In genomic region chr4:98522062-98522461, GRCh38 we compare ENCODE assay signal across 14 cellular contexts.
DNase-seq lines count a peak whose midpoint lies in the region; ATAC-seq and TF ChIP-seq lines count a peak whose summit lies in the region.
"Had no signal": no experiment of that assay in that cellular context is flagged by ENCODE, and none has a peak within 500 bp of the region (broad histone marks: within the 10 kb centered on the region; RNA-seq: fewer than 3 reads in every experiment).

No MANE protein-coding gene starts in this region.

- H3K27ac Mint-ChIP-seq in MCF 10A (ENCODE audit: low read depth, unreplicated experiment) = peak overlapping the region; percentile 76
- peak overlapping the region; percentile 69 for H3K27ac Mint-ChIP-seq in activated naive CD8-positive, alpha-beta T cell treated with anti-CD3 and anti-CD28 coated beads for 36 hours
- peak overlapping the region; percentile 24 to 94 for H3K27ac Mint-ChIP-seq in stimulated activated naive CD8-positive, alpha-beta T cell treated with anti-CD3 and anti-CD28 coated beads, Interleukin-15, amount 100 ng/mL, for 72 hours
- H3K27ac Mint-ChIP-seq: progenitor cell of endocrine pancreas, type B pancreatic cell had no signal

- no peaks in the 10 kb centered on the region for H3K36me3 ChIP-seq in mammary epithelial cell (ENCODE audit: insufficient read depth, low read length)
- H3K36me3 ChIP-seq: adrenal gland had no signal

- in situ Hi-C loops in mammary epithelial cell (cut with MboI; ENCODE audit: low sequenced_read_pairs in 2 of 2) = no loop called here

- no peak overlapping the region for H3K4me3 Mint-ChIP-seq in MCF 10A (ENCODE audit: unreplicated experiment)
- H3K4me3 Mint-ChIP-seq in activated naive CD8-positive, alpha-beta T cell treated with anti-CD3 and anti-CD28 coated beads for 36 hours = no peak overlapping the region
- peak overlapping the region; percentile 43 to 70 for H3K4me3 Mint-ChIP-seq in stimulated activated naive CD8-positive, alpha-beta T cell treated with anti-CD3 and anti-CD28 coated beads, Interleukin-15, amount 100 ng/mL, for 72 hours
- H3K4me3 Mint-ChIP-seq: type B pancreatic cell had no signal

- H3K36me3 Mint-ChIP-seq in MCF 10A (ENCODE audit: insufficient read depth, unreplicated experiment) = no peaks in the 10 kb centered on the region
- peaks cover 3% of the 10 kb centered on the region for H3K36me3 Mint-ChIP-seq in activated naive CD8-positive, alpha-beta T cell treated with anti-CD3 and anti-CD28 coated beads for 36 hours
- H3K36me3 Mint-ChIP-seq: type B pancreatic cell had no signal

- POLR2A ChIA-PET in MCF 10A (lab: Yijun Ruan, JAX) = no interaction called here

- H3K9me3 Mint-ChIP-seq in MCF 10A (ENCODE audit: unreplicated experiment) = no peaks in the 10 kb centered on the region
- H3K9me3 Mint-ChIP-seq in activated naive CD8-positive, alpha-beta T cell treated with anti-CD3 and anti-CD28 coated beads for 36 hours = peaks cover 2% of the 10 kb centered on the region
- peaks cover 0 to under 1% of the 10 kb centered on the region in 2 donors for H3K9me3 Mint-ChIP-seq in stimulated activated naive CD8-positive, alpha-beta T cell treated with anti-CD3 and anti-CD28 coated beads, Interleukin-15, amount 100 ng/mL, for 72 hours
- H3K9me3 Mint-ChIP-seq: type B pancreatic cell had no signal

- 68% methylated on average over 5 of the region's 5 CpGs for WGBS in mammary epithelial cell (ENCODE audit: low coverage, missing lambda C conversion rate)

- no peaks in the 10 kb centered on the region for H3K27me3 ChIP-seq in mammary epithelial cell (ENCODE audit: insufficient read depth, low read length)
- H3K27me3 ChIP-seq: adrenal gland had no signal

- H3K9ac ChIP-seq in mammary epithelial cell (ENCODE audit: insufficient read depth, low read length) = no peak overlapping the region

- no peaks in the 10 kb centered on the region for H3K27me3 Mint-ChIP-seq in MCF 10A (ENCODE audit: insufficient read depth, unreplicated experiment)
- no peaks in the 10 kb centered on the region for H3K27me3 Mint-ChIP-seq in activated naive CD8-positive, alpha-beta T cell treated with anti-CD3 and anti-CD28 coated beads for 36 hours
- no peaks in the 10 kb centered on the region for H3K27me3 Mint-ChIP-seq in stimulated activated naive CD8-positive, alpha-beta T cell treated with anti-CD3 and anti-CD28 coated beads, Interleukin-15, amount 100 ng/mL, for 72 hours
- H3K27me3 Mint-ChIP-seq: progenitor cell of endocrine pancreas, type B pancreatic cell had no signal

- no peak for TF ChIP-seq CTCF in MCF 10A (IDR thresholded peaks at IDR 0.05; ENCODE audit: unreplicated experiment)
- TF ChIP-seq CTCF in mammary epithelial cell (conservative IDR thresholded peaks at IDR 0.05 in 1 of 2, IDR thresholded peaks at IDR 0.05 in 1 of 2; ENCODE audit: extremely low read depth in 1 of 2, insufficient read depth in 1 of 2, low read depth in 1 of 2, low read length in 2 of 2) = no peak

- no TSS peak for BruUV-seq in MCF 10A (replicated peaks; lab: Mats Ljungman, UMichigan)
- BruUV-seq in mammary epithelial cell (replicated peaks; lab: Mats Ljungman, UMichigan) = no TSS peak

- no peaks in the 10 kb centered on the region for H4K20me1 ChIP-seq in mammary epithelial cell (ENCODE audit: insufficient read depth, low read length)

- no peak overlapping the region for H3K4me3 ChIP-seq in mammary epithelial cell (replicated peaks in 1 of 3; ENCODE audit: insufficient read depth in 1 of 3, low read depth in 2 of 3, low read length in 3 of 3)
- H3K4me3 ChIP-seq: adrenal gland had no signal

- H3K4me1 Mint-ChIP-seq in MCF 10A (ENCODE audit: insufficient read depth, unreplicated experiment) = peaks cover 33% of the 10 kb centered on the region
- H3K4me1 Mint-ChIP-seq in activated naive CD8-positive, alpha-beta T cell treated with anti-CD3 and anti-CD28 coated beads for 36 hours = peaks cover 37% of the 10 kb centered on the region
- peaks cover 45% of the 10 kb centered on the region for H3K4me1 Mint-ChIP-seq in stimulated activated naive CD8-positive, alpha-beta T cell treated with anti-CD3 and anti-CD28 coated beads, Interleukin-15, amount 100 ng/mL, for 72 hours

- ATAC-seq in stimulated activated naive CD8-positive, alpha-beta T cell treated with anti-CD3 and anti-CD28 coated beads, Interleukin-15, amount 100 ng/mL, for 72 hours = peak; percentile 32

- CTCF ChIA-PET in MCF 10A (lab: Yijun Ruan, JAX) (interaction anchor here (1.0 kb wide), 2 partner anchors 21 to 46 kb away, joined by 3 to 4 read pairs; no protein-coding TSS in a partner anchor), mammary epithelial cell (lab: Charles Lee; ENCODE audit: low non-redundant PET) (no interaction called here)

- no peaks in the 10 kb centered on the region for H3K9me3 ChIP-seq in mammary epithelial cell (replicated peaks; ENCODE audit: insufficient read depth, low read length)
- H3K9me3 ChIP-seq: adrenal gland had no signal

- DNase-seq in MCF 10A (ENCODE audit: unreplicated experiment) (no peak), mammary epithelial cell (no peak), iris pigment epithelial cell (ENCODE audit: low read depth) (peak; percentile 19), NCI-H1092 treated with DMSO at 0.1 percent for 48 hours (lab: John Stamatoyannopoulos, UW) (no peak), AG20443 (ENCODE audit: low spot score) (no peak), RPMI8226 (no peak)
- DNase-seq in activated naive CD8-positive, alpha-beta T cell treated with anti-CD3 and anti-CD28 coated beads for 36 hours = no peak
- DNase-seq in stimulated activated naive CD8-positive, alpha-beta T cell treated with anti-CD3 and anti-CD28 coated beads, Interleukin-15, amount 100 ng/mL, for 72 hours = no peak
- DNase-seq: adrenal gland, DMS53, NCI-H187 treated with DMSO at 0.1 percent for 48 hours, NCI-H526 treated with DMSO at 0.1 percent for 48 hours had no signal

- H3K79me2 ChIP-seq in mammary epithelial cell (ENCODE audit: insufficient read depth, low read length) = peaks cover 82% of the 10 kb centered on the region

- H3K4me2 ChIP-seq in mammary epithelial cell (ENCODE audit: insufficient read depth, low read depth, low read length) = no peak overlapping the region

- intact Hi-C loops in MCF 10A (cut with micrococcal nuclease) (no loop called here), mammary epithelial cell (cut with micrococcal nuclease) (no loop called here)

- H3K4me1 ChIP-seq in mammary epithelial cell (ENCODE audit: insufficient read depth, low read length) = peaks cover 29% of the 10 kb centered on the region
- H3K4me1 ChIP-seq: adrenal gland had no signal

- dilution Hi-C loops in mammary epithelial cell (cut with HindIII; ENCODE audit: low sequenced_read_pairs) = no loop called here

- H3K27ac ChIP-seq in mammary epithelial cell (ENCODE audit: insufficient read depth, low read depth, low read length) = no peak overlapping the region
- H3K27ac ChIP-seq: adrenal gland had no signal

- H2AFZ ChIP-seq in mammary epithelial cell (ENCODE audit: low read depth, low read length) = no peak overlapping the region

Comparison
In these comparisons a context has a peak if more than half of its experiments do, and no peak if none do; other contexts are left out.
1. H3K4me3 Mint-ChIP-seq: peak in stimulated activated naive CD8-positive, alpha-beta T cell treated with anti-CD3 and anti-CD28 coated beads, Interleukin-15, amount 100 ng/mL, for 72 hours (2 of 2); none in MCF 10A (single experiment) and activated naive CD8-positive, alpha-beta T cell treated with anti-CD3 and anti-CD28 coated beads for 36 hours (single experiment).
2. Peak in every context shown above with its lines, with median percentiles within 50 percentile points of each other: H3K27ac Mint-ChIP-seq.